ENCODE assay signal across 1 cellular context in the genomic region with DNA sequence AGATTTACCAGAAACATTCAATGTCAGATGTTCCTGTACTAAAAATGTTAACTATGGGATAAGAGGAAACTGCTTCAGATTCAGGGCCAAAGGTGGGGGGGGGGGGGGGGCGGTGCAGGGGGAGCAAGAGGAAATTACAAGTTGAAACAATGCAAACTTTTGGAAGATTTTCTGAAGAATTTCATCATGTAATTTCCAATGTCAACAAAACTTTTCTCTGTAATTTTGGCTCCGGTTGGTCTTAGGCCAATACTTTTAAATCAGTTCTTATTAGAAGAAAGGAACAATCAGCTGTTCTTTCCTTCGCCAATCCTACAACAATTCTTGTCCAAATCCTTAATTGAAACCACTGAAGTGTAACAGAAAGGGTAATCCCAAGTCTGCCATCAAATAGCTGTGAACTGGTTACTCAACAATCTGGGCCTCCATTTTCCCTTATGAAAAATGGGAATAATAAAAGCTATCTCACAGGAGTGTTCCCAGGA.
TF ChIP-seq lines count a peak whose summit lies in the region.

No MANE protein-coding gene starts in this region.

TF ChIP-seq in WTC11, 78 proteins besides CTCF, POLR2A, EP300 and RAD21 (continued from another document):
- TF ChIP-seq ARID4B (CRISPR knock-in tag; IDR thresholded peaks at IDR 0.05; ENCODE audit: borderline replicate concordance) (no peak), SOX15 (CRISPR knock-in tag; IDR thresholded peaks at IDR 0.05) (no peak), ATF2 (CRISPR knock-in tag; IDR thresholded peaks at IDR 0.05; ENCODE audit: borderline replicate concordance, low read depth) (no peak), ATF1 (CRISPR knock-in tag; IDR thresholded peaks at IDR 0.05) (no peak), CBFB (CRISPR knock-in tag; IDR thresholded peaks at IDR 0.05; ENCODE audit: low read depth) (no peak), CDX4 (CRISPR knock-in tag; IDR thresholded peaks at IDR 0.05; ENCODE audit: borderline replicate concordance) (no peak), ESRRA (CRISPR knock-in tag; IDR thresholded peaks at IDR 0.05; ENCODE audit: borderline replicate concordance) (no peak), TP53 (CRISPR knock-in tag; IDR thresholded peaks at IDR 0.05) (no peak), ELF4 (CRISPR knock-in tag; IDR thresholded peaks at IDR 0.05; ENCODE audit: low read depth) (no peak), NR2C2 (CRISPR knock-in tag; IDR thresholded peaks at IDR 0.05) (no peak), JUN (CRISPR knock-in tag; IDR thresholded peaks at IDR 0.05) (no peak), ZNF232 (CRISPR knock-in tag; IDR thresholded peaks at IDR 0.05) (no peak), IRF1 (CRISPR knock-in tag; IDR thresholded peaks at IDR 0.05) (no peak), MXD4 (CRISPR knock-in tag; IDR thresholded peaks at IDR 0.05; ENCODE audit: borderline replicate concordance) (no peak), FOXK1 (CRISPR knock-in tag; IDR thresholded peaks at IDR 0.05) (no peak), TEAD4 (CRISPR knock-in tag; IDR thresholded peaks at IDR 0.05) (no peak)
- TF ChIP-seq, protein P1, sequence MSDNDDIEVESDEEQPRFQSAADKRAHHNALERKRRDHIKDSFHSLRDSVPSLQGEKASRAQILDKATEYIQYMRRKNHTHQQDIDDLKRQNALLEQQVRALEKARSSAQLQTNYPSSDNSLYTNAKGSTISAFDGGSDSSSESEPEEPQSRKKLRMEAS (CRISPR knock-in tag; IDR thresholded peaks at IDR 0.05) = no peak
- TF ChIP-seq, protein P2, sequence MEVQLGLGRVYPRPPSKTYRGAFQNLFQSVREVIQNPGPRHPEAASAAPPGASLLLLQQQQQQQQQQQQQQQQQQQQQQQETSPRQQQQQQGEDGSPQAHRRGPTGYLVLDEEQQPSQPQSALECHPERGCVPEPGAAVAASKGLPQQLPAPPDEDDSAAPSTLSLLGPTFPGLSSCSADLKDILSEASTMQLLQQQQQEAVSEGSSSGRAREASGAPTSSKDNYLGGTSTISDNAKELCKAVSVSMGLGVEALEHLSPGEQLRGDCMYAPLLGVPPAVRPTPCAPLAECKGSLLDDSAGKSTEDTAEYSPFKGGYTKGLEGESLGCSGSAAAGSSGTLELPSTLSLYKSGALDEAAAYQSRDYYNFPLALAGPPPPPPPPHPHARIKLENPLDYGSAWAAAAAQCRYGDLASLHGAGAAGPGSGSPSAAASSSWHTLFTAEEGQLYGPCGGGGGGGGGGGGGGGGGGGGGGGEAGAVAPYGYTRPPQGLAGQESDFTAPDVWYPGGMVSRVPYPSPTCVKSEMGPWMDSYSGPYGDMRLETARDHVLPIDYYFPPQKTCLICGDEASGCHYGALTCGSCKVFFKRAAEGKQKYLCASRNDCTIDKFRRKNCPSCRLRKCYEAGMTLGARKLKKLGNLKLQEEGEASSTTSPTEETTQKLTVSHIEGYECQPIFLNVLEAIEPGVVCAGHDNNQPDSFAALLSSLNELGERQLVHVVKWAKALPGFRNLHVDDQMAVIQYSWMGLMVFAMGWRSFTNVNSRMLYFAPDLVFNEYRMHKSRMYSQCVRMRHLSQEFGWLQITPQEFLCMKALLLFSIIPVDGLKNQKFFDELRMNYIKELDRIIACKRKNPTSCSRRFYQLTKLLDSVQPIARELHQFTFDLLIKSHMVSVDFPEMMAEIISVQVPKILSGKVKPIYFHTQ (CRISPR knock-in tag; IDR thresholded peaks at IDR 0.05) = no peak
